In the genomic region with DNA sequence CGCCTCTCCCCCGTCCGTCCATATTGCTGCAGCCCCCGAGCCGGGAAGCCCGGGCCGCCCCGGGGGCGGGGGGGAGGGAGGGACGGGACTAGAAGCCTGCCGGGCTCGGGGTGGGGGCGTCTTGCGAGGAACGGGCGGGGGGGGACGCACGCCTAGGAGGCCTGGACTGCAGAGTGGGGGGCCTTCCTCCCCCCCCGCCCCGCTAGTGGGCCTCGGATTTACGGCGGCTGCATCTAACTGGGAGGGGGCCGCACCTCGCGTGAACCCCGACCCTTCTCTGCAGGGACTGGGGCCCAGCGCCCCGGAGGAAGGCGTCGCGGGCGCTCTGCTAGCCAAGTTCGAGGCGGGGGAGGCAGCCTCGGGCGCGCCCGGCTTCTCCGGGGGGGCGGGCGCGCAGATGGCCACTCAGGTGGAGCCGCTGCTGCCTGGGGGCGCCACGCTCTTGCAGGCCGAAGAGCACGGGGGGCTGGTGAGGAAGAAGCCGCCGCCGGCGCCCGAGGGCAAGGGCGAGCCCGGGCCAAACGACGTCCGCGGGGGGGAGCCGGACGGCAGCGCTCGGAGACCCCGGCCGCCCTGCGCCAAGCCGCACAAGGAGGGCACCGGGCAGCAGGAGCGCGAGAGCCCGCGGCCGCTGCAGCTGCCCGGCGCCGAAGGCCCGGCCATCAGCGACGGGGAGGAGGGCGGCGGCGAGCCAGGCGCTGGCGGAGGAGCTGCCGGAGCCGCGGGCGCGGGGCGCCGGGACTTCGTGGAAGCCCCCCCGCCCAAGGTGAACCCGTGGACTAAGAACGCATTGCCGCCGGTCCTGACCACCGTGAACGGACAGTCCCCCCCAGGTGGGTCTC, we compare ENCODE assay signal across 1 cellular context.
TF ChIP-seq lines count a peak whose summit lies in the region.

A gene (plus strand): TSS at position 17 of the 842 bp plus-strand sequence. CDS start 381 bp downstream, at position 398.

TF ChIP-seq in HepG2, 621 proteins besides CTCF, POLR2A, EP300 and RAD21 (continued from another document and continues in another):
- no peak for TF ChIP-seq NFKBIZ (CRISPR knock-in tag; IDR thresholded peaks at IDR 0.05)
- TF ChIP-seq POLR2G (IDR thresholded peaks at IDR 0.05; ENCODE audit: low read depth, low read length) = peak; percentile 36; the same call in 1 of the 2 replicates
- 0 out of 2 replicates have a peak, but pooled peaks have one; percentile 11 for TF ChIP-seq KLF11 (CRISPR knock-in tag; IDR thresholded peaks at IDR 0.05)
- TF ChIP-seq ASH2L (IDR thresholded peaks at IDR 0.05; ENCODE audit: insufficient read length, low read depth, low read length) = peak; percentile 55
- TF ChIP-seq ZNF124 (CRISPR knock-in tag; IDR thresholded peaks at IDR 0.05) = 0 out of 2 replicates have a peak, but pooled peaks have one; percentile 33
- TF ChIP-seq PHB2 (IDR thresholded peaks at IDR 0.05; ENCODE audit: partially characterized antibody) = no peak
- no peak for TF ChIP-seq ZNF337 (CRISPR knock-in tag; IDR thresholded peaks at IDR 0.05; ENCODE audit: borderline replicate concordance, low read depth)
- TF ChIP-seq IKZF1 (IDR thresholded peaks at IDR 0.05) = no peak
- no peak for TF ChIP-seq CCAR2 (optimal IDR thresholded peaks at IDR 0.05; ENCODE audit: low read depth, low read length)
- no peak for TF ChIP-seq ZNF138 (CRISPR knock-in tag; IDR thresholded peaks at IDR 0.05; ENCODE audit: low read depth)
- TF ChIP-seq CBX1 (IDR thresholded peaks at IDR 0.05; ENCODE audit: low read depth) = no peak
- no peak for TF ChIP-seq ZNF451 (CRISPR knock-in tag; IDR thresholded peaks at IDR 0.05)
- TF ChIP-seq ZNF264 (CRISPR knock-in tag; IDR thresholded peaks at IDR 0.05) = no peak
- TF ChIP-seq TBX3 (IDR thresholded peaks at IDR 0.05; ENCODE audit: borderline replicate concordance) = no peak
- TF ChIP-seq, protein P1, sequence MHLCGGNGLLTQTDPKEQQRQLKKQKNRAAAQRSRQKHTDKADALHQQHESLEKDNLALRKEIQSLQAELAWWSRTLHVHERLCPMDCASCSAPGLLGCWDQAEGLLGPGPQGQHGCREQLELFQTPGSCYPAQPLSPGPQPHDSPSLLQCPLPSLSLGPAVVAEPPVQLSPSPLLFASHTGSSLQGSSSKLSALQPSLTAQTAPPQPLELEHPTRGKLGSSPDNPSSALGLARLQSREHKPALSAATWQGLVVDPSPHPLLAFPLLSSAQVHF (CRISPR knock-in tag; IDR thresholded peaks at IDR 0.05) = no peak
- TF ChIP-seq, protein P2, sequence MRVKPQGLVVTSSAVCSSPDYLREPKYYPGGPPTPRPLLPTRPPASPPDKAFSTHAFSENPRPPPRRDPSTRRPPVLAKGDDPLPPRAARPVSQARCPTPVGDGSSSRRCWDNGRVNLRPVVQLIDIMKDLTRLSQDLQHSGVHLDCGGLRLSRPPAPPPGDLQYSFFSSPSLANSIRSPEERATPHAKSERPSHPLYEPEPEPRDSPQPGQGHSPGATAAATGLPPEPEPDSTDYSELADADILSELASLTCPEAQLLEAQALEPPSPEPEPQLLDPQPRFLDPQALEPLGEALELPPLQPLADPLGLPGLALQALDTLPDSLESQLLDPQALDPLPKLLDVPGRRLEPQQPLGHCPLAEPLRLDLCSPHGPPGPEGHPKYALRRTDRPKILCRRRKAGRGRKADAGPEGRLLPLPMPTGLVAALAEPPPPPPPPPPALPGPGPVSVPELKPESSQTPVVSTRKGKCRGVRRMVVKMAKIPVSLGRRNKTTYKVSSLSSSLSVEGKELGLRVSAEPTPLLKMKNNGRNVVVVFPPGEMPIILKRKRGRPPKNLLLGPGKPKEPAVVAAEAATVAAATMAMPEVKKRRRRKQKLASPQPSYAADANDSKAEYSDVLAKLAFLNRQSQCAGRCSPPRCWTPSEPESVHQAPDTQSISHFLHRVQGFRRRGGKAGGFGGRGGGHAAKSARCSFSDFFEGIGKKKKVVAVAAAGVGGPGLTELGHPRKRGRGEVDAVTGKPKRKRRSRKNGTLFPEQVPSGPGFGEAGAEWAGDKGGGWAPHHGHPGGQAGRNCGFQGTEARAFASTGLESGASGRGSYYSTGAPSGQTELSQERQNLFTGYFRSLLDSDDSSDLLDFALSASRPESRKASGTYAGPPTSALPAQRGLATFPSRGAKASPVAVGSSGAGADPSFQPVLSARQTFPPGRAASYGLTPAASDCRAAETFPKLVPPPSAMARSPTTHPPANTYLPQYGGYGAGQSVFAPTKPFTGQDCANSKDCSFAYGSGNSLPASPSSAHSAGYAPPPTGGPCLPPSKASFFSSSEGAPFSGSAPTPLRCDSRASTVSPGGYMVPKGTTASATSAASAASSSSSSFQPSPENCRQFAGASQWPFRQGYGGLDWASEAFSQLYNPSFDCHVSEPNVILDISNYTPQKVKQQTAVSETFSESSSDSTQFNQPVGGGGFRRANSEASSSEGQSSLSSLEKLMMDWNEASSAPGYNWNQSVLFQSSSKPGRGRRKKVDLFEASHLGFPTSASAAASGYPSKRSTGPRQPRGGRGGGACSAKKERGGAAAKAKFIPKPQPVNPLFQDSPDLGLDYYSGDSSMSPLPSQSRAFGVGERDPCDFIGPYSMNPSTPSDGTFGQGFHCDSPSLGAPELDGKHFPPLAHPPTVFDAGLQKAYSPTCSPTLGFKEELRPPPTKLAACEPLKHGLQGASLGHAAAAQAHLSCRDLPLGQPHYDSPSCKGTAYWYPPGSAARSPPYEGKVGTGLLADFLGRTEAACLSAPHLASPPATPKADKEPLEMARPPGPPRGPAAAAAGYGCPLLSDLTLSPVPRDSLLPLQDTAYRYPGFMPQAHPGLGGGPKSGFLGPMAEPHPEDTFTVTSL (CRISPR knock-in tag; IDR thresholded peaks at IDR 0.05; ENCODE audit: borderline replicate concordance) = no peak
- TF ChIP-seq SRF (IDR thresholded peaks at IDR 0.05; ENCODE audit: low read depth, low read length) = no peak
- TF ChIP-seq SMAD3 (CRISPR knock-in tag; IDR thresholded peaks at IDR 0.05) = no peak
- TF ChIP-seq, protein P3, sequence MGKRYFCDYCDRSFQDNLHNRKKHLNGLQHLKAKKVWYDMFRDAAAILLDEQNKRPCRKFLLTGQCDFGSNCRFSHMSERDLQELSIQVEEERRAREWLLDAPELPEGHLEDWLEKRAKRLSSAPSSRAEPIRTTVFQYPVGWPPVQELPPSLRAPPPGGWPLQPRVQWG (CRISPR knock-in tag; IDR thresholded peaks at IDR 0.05; ENCODE audit: borderline replicate concordance, low read depth) = no peak
- TF ChIP-seq ZNF761 (CRISPR knock-in tag; conservative IDR thresholded peaks at IDR 0.05) = no peak
- TF ChIP-seq, protein P4, sequence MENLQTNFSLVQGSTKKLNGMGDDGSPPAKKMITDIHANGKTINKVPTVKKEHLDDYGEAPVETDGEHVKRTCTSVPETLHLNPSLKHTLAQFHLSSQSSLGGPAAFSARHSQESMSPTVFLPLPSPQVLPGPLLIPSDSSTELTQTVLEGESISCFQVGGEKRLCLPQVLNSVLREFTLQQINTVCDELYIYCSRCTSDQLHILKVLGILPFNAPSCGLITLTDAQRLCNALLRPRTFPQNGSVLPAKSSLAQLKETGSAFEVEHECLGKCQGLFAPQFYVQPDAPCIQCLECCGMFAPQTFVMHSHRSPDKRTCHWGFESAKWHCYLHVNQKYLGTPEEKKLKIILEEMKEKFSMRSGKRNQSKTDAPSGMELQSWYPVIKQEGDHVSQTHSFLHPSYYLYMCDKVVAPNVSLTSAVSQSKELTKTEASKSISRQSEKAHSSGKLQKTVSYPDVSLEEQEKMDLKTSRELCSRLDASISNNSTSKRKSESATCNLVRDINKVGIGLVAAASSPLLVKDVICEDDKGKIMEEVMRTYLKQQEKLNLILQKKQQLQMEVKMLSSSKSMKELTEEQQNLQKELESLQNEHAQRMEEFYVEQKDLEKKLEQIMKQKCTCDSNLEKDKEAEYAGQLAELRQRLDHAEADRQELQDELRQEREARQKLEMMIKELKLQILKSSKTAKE (CRISPR knock-in tag; IDR thresholded peaks at IDR 0.05; ENCODE audit: borderline replicate concordance) = no peak
- TF ChIP-seq, protein P5, sequence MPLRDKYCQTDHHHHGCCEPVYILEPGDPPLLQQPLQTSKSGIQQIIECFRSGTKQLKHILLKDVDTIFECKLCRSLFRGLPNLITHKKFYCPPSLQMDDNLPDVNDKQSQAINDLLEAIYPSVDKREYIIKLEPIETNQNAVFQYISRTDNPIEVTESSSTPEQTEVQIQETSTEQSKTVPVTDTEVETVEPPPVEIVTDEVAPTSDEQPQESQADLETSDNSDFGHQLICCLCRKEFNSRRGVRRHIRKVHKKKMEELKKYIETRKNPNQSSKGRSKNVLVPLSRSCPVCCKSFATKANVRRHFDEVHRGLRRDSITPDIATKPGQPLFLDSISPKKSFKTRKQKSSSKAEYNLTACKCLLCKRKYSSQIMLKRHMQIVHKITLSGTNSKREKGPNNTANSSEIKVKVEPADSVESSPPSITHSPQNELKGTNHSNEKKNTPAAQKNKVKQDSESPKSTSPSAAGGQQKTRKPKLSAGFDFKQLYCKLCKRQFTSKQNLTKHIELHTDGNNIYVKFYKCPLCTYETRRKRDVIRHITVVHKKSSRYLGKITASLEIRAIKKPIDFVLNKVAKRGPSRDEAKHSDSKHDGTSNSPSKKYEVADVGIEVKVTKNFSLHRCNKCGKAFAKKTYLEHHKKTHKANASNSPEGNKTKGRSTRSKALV (CRISPR knock-in tag; IDR thresholded peaks at IDR 0.05) = no peak
- TF ChIP-seq GATAD1 (CRISPR knock-in tag; IDR thresholded peaks at IDR 0.05) = no peak
- TF ChIP-seq DPF2 (CRISPR knock-in tag; IDR thresholded peaks at IDR 0.05; ENCODE audit: borderline replicate concordance, low read depth) = no peak
- no peak for TF ChIP-seq ZNF543 (CRISPR knock-in tag; IDR thresholded peaks at IDR 0.05)
- peak; percentile 70; the same call in 1 of the 2 replicates for TF ChIP-seq ZNF766 (CRISPR knock-in tag; IDR thresholded peaks at IDR 0.05; ENCODE audit: borderline replicate concordance)
- TF ChIP-seq ZNF549 (CRISPR knock-in tag; IDR thresholded peaks at IDR 0.05) = no peak
- TF ChIP-seq XRCC5 (optimal IDR thresholded peaks at IDR 0.05; ENCODE audit: low read length) = no peak
- TF ChIP-seq, protein P6, sequence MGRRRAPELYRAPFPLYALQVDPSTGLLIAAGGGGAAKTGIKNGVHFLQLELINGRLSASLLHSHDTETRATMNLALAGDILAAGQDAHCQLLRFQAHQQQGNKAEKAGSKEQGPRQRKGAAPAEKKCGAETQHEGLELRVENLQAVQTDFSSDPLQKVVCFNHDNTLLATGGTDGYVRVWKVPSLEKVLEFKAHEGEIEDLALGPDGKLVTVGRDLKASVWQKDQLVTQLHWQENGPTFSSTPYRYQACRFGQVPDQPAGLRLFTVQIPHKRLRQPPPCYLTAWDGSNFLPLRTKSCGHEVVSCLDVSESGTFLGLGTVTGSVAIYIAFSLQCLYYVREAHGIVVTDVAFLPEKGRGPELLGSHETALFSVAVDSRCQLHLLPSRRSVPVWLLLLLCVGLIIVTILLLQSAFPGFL (CRISPR knock-in tag; IDR thresholded peaks at IDR 0.05) = no peak
- TF ChIP-seq, protein P7, sequence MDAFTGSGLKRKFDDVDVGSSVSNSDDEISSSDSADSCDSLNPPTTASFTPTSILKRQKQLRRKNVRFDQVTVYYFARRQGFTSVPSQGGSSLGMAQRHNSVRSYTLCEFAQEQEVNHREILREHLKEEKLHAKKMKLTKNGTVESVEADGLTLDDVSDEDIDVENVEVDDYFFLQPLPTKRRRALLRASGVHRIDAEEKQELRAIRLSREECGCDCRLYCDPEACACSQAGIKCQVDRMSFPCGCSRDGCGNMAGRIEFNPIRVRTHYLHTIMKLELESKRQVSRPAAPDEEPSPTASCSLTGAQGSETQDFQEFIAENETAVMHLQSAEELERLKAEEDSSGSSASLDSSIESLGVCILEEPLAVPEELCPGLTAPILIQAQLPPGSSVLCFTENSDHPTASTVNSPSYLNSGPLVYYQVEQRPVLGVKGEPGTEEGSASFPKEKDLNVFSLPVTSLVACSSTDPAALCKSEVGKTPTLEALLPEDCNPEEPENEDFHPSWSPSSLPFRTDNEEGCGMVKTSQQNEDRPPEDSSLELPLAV (CRISPR knock-in tag; conservative IDR thresholded peaks at IDR 0.05; ENCODE audit: low read depth) = no peak
- TF ChIP-seq AGO1 (IDR thresholded peaks at IDR 0.05; ENCODE audit: low read depth, low read length, poor library complexity, severe bottlenecking) = peak; percentile 34
- TF ChIP-seq, protein P8, sequence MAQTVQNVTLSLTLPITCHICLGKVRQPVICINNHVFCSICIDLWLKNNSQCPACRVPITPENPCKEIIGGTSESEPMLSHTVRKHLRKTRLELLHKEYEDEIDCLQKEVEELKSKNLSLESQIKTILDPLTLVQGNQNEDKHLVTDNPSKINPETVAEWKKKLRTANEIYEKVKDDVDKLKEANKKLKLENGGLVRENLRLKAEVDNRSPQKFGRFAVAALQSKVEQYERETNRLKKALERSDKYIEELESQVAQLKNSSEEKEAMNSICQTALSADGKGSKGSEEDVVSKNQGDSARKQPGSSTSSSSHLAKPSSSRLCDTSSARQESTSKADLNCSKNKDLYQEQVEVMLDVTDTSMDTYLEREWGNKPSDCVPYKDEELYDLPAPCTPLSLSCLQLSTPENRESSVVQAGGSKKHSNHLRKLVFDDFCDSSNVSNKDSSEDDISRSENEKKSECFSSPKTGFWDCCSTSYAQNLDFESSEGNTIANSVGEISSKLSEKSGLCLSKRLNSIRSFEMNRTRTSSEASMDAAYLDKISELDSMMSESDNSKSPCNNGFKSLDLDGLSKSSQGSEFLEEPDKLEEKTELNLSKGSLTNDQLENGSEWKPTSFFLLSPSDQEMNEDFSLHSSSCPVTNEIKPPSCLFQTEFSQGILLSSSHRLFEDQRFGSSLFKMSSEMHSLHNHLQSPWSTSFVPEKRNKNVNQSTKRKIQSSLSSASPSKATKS (CRISPR knock-in tag; IDR thresholded peaks at IDR 0.05) = no peak
- TF ChIP-seq ZKSCAN1 (IDR thresholded peaks at IDR 0.05; ENCODE audit: low read length) = no peak
- no peak for TF ChIP-seq PCBP2 (optimal IDR thresholded peaks at IDR 0.05; ENCODE audit: low read depth, low read length, poor library complexity, severe bottlenecking)
- TF ChIP-seq YY1 (IDR thresholded peaks at IDR 0.05; ENCODE audit: insufficient read depth, insufficient replicate concordance, low read depth, low read length) = no peak
- no peak for TF ChIP-seq PHF8 (CRISPR knock-in tag; IDR thresholded peaks at IDR 0.05)
- TF ChIP-seq MAZ (IDR thresholded peaks at IDR 0.05; ENCODE audit: borderline replicate concordance, low read depth, low read length) = no peak
- TF ChIP-seq MAZ (CRISPR knock-in tag; IDR thresholded peaks at IDR 0.05; ENCODE audit: low read depth) = no peak
- TF ChIP-seq ZNF775 (CRISPR knock-in tag; IDR thresholded peaks at IDR 0.05; ENCODE audit: borderline replicate concordance) = no peak
- no peak for TF ChIP-seq GZF1 (CRISPR knock-in tag; IDR thresholded peaks at IDR 0.05)
- TF ChIP-seq ZNF891 (CRISPR knock-in tag; IDR thresholded peaks at IDR 0.05) = no peak
- TF ChIP-seq PHF21A (CRISPR knock-in tag; IDR thresholded peaks at IDR 0.05) = no peak
- no peak for TF ChIP-seq NFATC3 (CRISPR knock-in tag; IDR thresholded peaks at IDR 0.05)
- TF ChIP-seq ZNF446 (CRISPR knock-in tag; IDR thresholded peaks at IDR 0.05) = 0 out of 2 replicates have a peak, but pooled peaks have one; percentile 21
- TF ChIP-seq SP140L (CRISPR knock-in tag; IDR thresholded peaks at IDR 0.05; ENCODE audit: borderline replicate concordance) = no peak
- TF ChIP-seq, protein P9, sequence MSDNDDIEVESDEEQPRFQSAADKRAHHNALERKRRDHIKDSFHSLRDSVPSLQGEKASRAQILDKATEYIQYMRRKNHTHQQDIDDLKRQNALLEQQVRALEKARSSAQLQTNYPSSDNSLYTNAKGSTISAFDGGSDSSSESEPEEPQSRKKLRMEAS (IDR thresholded peaks at IDR 0.05) = no peak
- peak; percentile 56; the same call in 1 of the 2 replicates for TF ChIP-seq SIN3A (IDR thresholded peaks at IDR 0.05; ENCODE audit: borderline replicate concordance, low read depth, low read length)
- TF ChIP-seq KDM5A (IDR thresholded peaks at IDR 0.05; ENCODE audit: borderline replicate concordance, low read length) = no peak
- TF ChIP-seq, protein P10, sequence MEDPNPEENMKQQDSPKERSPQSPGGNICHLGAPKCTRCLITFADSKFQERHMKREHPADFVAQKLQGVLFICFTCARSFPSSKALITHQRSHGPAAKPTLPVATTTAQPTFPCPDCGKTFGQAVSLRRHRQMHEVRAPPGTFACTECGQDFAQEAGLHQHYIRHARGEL (CRISPR knock-in tag; IDR thresholded peaks at IDR 0.05) = no peak
